In genomic region chr4:109434793-109435080, GRCh38 we compare ENCODE assay signal across 7 cellular contexts. TPM values are rescaled to one million over a fixed set of nuclear protein-coding genes. Genes with fewer than 3 reads are reported as not detected.
DNase-seq lines count a peak whose midpoint lies in the region; ATAC-seq and TF ChIP-seq lines count a peak whose summit lies in the region.

No MANE protein-coding gene starts in this region.

- H3K4me3 Mint-ChIP-seq in HFFc6 = peak overlapping the region; percentile 93

- H3K9me3 ChIP-seq in iPS-20b (ENCODE audit: insufficient read depth, low read depth, low read length) (no peaks in the 10 kb centered on the region), stomach smooth muscle (ENCODE audit: control insufficient read depth in 2 of 2, low read length in 2 of 2) (no peaks in the 10 kb centered on the region)

- no peaks in the 10 kb centered on the region for H3K27me3 ChIP-seq in iPS-20b (ENCODE audit: insufficient read depth, low read length)
- no peaks in the 10 kb centered on the region for H3K27me3 ChIP-seq in stomach smooth muscle (ENCODE audit: control insufficient read depth in 1 of 2, insufficient read depth in 2 of 2, low read length in 2 of 2)

- DNase-seq in HFFc6 (no peak), LoVo (ENCODE audit: low spot score) (no peak), NCI-H187 treated with DMSO at 0.1 percent for 48 hours (lab: John Stamatoyannopoulos, UW) (no peak)
- no peak for DNase-seq in activated naive CD4-positive, alpha-beta T cell treated with anti-CD3 and anti-CD28 coated beads, Interleukin-2, amount 50 U/mL, for 72 hours (ENCODE audit: low spot score in 2 of 2)

- H3K27ac ChIP-seq in iPS-20b (ENCODE audit: low read length) (no peak overlapping the region), stomach smooth muscle (ENCODE audit: low read length) (peak overlapping the region; percentile 68)

- peak overlapping the region; percentile 70; the same call in 1 of the 2 replicates for H3K9ac ChIP-seq in iPS-20b (ENCODE audit: low read depth, low read length)
- peak overlapping the region; percentile 61 to 78 for H3K9ac ChIP-seq in stomach smooth muscle (ENCODE audit: low read length in 2 of 2)

- peak overlapping the region; percentile 86 for H3K27ac Mint-ChIP-seq in HFFc6
- H3K27ac Mint-ChIP-seq in activated naive CD4-positive, alpha-beta T cell treated with anti-CD3 and anti-CD28 coated beads, Interleukin-2, amount 50 U/mL, for 72 hours = peak overlapping the region; percentile 25 to 44

- peaks cover 51% of the 10 kb centered on the region for H3K4me1 Mint-ChIP-seq in HFFc6 (ENCODE audit: low read depth)

- ATAC-seq in activated naive CD4-positive, alpha-beta T cell treated with anti-CD3 and anti-CD28 coated beads, Interleukin-2, amount 50 U/mL, for 72 hours = no peak
- ATAC-seq in GM21825 (IDR thresholded peaks at IDR 0.05; ENCODE audit: unreplicated experiment) = no peak

- H3K4me1 ChIP-seq in iPS-20b (ENCODE audit: insufficient read depth, low read length) (peaks cover 23% of the 10 kb centered on the region), stomach smooth muscle (ENCODE audit: control insufficient read depth, insufficient read depth, low read length) (peaks cover 19% of the 10 kb centered on the region)

- TF ChIP-seq CTCF in HFFc6 (IDR thresholded peaks at IDR 0.05) = no peak

- peaks cover 3% of the 10 kb centered on the region for H3K27me3 Mint-ChIP-seq in HFFc6 (ENCODE audit: insufficient read depth)

- H3K36me3 ChIP-seq in iPS-20b (ENCODE audit: insufficient read depth, low read depth, low read length) = peaks cover 10% of the 10 kb centered on the region; the same call in 1 of the 2 replicates
- no peaks in the 10 kb centered on the region for H3K36me3 ChIP-seq in stomach smooth muscle (ENCODE audit: control insufficient read depth in 2 of 2, insufficient read depth in 2 of 2, low read length in 2 of 2)

- no peaks in the 10 kb centered on the region; the same call in 1 of the 2 replicates for H3K36me3 Mint-ChIP-seq in HFFc6 (ENCODE audit: low read depth)
- peaks cover 2 to 14% of the 10 kb centered on the region in 2 donors for H3K36me3 Mint-ChIP-seq in activated naive CD4-positive, alpha-beta T cell treated with anti-CD3 and anti-CD28 coated beads, Interleukin-2, amount 50 U/mL, for 72 hours

- no peaks in the 10 kb centered on the region for H3K9me3 Mint-ChIP-seq in HFFc6
- no peaks in the 10 kb centered on the region for H3K9me3 Mint-ChIP-seq in activated naive CD4-positive, alpha-beta T cell treated with anti-CD3 and anti-CD28 coated beads, Interleukin-2, amount 50 U/mL, for 72 hours

- H3K4me3 ChIP-seq in iPS-20b (ENCODE audit: low read length) = peak overlapping the region; percentile 78
- H3K4me3 ChIP-seq in stomach smooth muscle (ENCODE audit: low read length in 2 of 2) = peak overlapping the region; percentile 75 to 87

RNA-seq across cellular contexts. Expression of gene SEC24B, which starts 1.1 kb away (rescaled TPM):
- total RNA-seq in HFFc6 (2021; fragmentation: NEBNext Ultra II Directional; extraction: Animal tissue kit (Norgen Biotek cat#: 25700)) = 10 to 100 TPM; 27.2 to 36.6 (median 31.8) TPM
- 10 to 100 TPM; 23.5 to 29.4 TPM for total RNA-seq in activated naive CD4-positive, alpha-beta T cell treated with anti-CD3 and anti-CD28 coated beads, Interleukin-2, amount 50 U/mL, for 72 hours
